ENCODE assay signal across 19 cellular contexts in the genomic region with DNA sequence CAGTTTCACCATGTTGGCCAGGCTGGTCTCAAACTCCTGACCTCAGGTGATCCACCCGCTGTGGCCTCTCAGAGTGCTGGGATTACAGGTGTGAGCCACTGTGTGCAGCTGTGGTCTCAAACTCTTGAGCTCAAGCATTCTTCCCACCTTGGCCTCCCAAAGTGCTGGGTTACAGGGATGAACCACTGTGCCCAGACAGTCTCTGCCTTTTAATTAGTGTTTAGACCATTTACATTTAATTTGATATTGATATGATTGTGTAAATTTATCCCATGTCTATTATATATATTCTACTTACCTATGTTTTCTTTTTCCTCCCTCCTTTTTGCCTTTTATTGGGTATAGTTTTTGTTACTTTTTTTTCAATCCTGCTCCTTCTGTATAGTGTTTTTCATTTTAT. TPM values are rescaled to one million over a fixed set of nuclear protein-coding genes. Genes with fewer than 3 reads are reported as not detected.
DNase-seq lines count a peak whose midpoint lies in the region; ATAC-seq, FAIRE-seq and TF ChIP-seq lines count a peak whose summit lies in the region.
"Had no signal": no experiment of that assay in that cellular context is flagged by ENCODE, and none has a peak within 500 bp of the region (broad histone marks: within the 10 kb centered on the region; RNA-seq: fewer than 3 reads in every experiment).

No MANE protein-coding gene starts in this region.

- no peak overlapping the region for H2AFZ ChIP-seq in HepG2 (ENCODE audit: low read length)
- H2AFZ ChIP-seq in hepatocyte: no peak overlapping the region

- CTCF ChIA-PET in HepG2 (lab: Yijun Ruan, JAX; ENCODE audit: low intra/inter-chr PET ratio, low total read pairs) (no interaction called here), activated B cell treated with CpG ODN at 0.5 μM for 24 hours (lab: Charles Lee) (interaction anchor here (2.4 kb wide), 1 partner anchor 29 kb away, joined by 10 read pairs; the partner anchor contains the start of genes MRPS12 and SARS2)

- no peak for TF ChIP-seq RAD21 in HepG2 (CRISPR knock-in tag; IDR thresholded peaks at IDR 0.05)

- peaks cover 39% of the 10 kb centered on the region for H3K4me1 Mint-ChIP-seq in activated B cell treated with CpG ODN at 0.5 μM for 24 hours

- POLR2A ChIA-PET in HepG2 (lab: Yijun Ruan, JAX): interaction anchor here (2.2 to 2.5 kb wide), 2 partner anchors 50 to 70 kb away, joined by 16 to 21 read pairs; partner anchors contain the start of gene ECH1
- POLR2A ChIA-PET in activated B cell treated with CpG ODN at 0.5 μM for 24 hours (lab: Charles Lee): interaction anchor here (1.1 to 2.4 kb wide), 2 partner anchors 24 to 499 kb away, joined by 4 to 20 read pairs; partner anchors contain the start of genes FAM98C and RINL

- no peak overlapping the region for H3K9ac ChIP-seq in HepG2 (ENCODE audit: insufficient read depth, low read depth, low read length)

- no peaks in the 10 kb centered on the region for H3K9me2 ChIP-seq in hepatocyte (replicated peaks; ENCODE audit: insufficient read depth)

- peak overlapping the region; percentile 29 for H3K4me3 Mint-ChIP-seq in activated B cell treated with CpG ODN at 0.5 μM for 24 hours

- DNase-seq in HepG2 (ENCODE audit: low spot score): no peak
- DNase-seq in right lobe of liver: no peak
- DNase-seq in activated B cell treated with CpG ODN at 0.5 μM for 24 hours: no peak
- no peak for DNase-seq in hepatocyte (ENCODE audit: low spot score)
- DNase-seq in KBM-7: no peak
- no peak for DNase-seq in brain microvascular endothelial cell
- no peak for DNase-seq in NCI-H524 treated with DMSO at 0.1 percent for 48 hours (lab: John Stamatoyannopoulos, UW)
- DNase-seq: body of pancreas; DMS53; left lung; NCI-H187; NCI-H524; stimulated activated CD4-positive, alpha-beta T cell treated with anti-CD3 and anti-CD28 coated beads, Interleukin-2, amount 100 ng/mL, for 48 hours; stimulated activated CD8-positive, alpha-beta memory T cell treated with anti-CD3 and anti-CD28 coated beads, Interleukin-4, amount 100 ng/mL, for 48 hours; upper lobe of right lung had no signal

- TF ChIP-seq POLR2A in HepG2 (IDR thresholded peaks at IDR 0.05; ENCODE audit: insufficient read depth in 1 of 2, low read depth in 2 of 2, low read length in 2 of 2): no peak
- no peak for TF ChIP-seq POLR2A in right lobe of liver (IDR thresholded peaks at IDR 0.05)

- 100% methylated on average over 1 of the region's 1 CpG for WGBS in HepG2 (ENCODE audit: low lambda C conversion rate)
- WGBS in right lobe of liver (ENCODE audit: insufficient coverage, low coverage, low lambda C conversion rate, missing lambda C conversion rate): no CpG with 5 or more reads among the region's 1 CpG
- WGBS in hepatocyte (ENCODE audit: low lambda C conversion rate, missing lambda C conversion rate): 93% methylated on average over 1 of the region's 1 CpG

- ATAC-seq in HepG2 (no peak), right lobe of liver (no peak), activated B cell treated with CpG ODN at 0.5 μM for 24 hours (ENCODE audit: low read depth) (no peak), HG03442 (IDR thresholded peaks at IDR 0.05; ENCODE audit: unreplicated experiment) (no peak)
- ATAC-seq: body of pancreas, left lung, right cardiac atrium, SK-N-SH treated with all-trans-retinoic acid at 6 μM for 48 hours, upper lobe of right lung had no signal

- peaks cover 1% of the 10 kb centered on the region for H3K79me2 ChIP-seq in HepG2 (ENCODE audit: insufficient read depth, low read length)
- H3K79me2 ChIP-seq in hepatocyte: peaks cover 49% of the 10 kb centered on the region

- H3K36me3 ChIP-seq in HepG2 (replicated peaks in 1 of 2; ENCODE audit: control insufficient read depth in 1 of 2, insufficient read depth in 2 of 2, low read length in 2 of 2) (peaks cover 4 to 12% of the 10 kb centered on the region in 2 experiments; a peak in 3 of 5 replicates), right lobe of liver (peaks cover 0 to 10% (median 2%) of the 10 kb centered on the region in 4 donors), hepatocyte (replicated peaks; ENCODE audit: insufficient read depth, low read depth) (no peaks in the 10 kb centered on the region), brain microvascular endothelial cell (replicated peaks) (peaks cover 14% of the 10 kb centered on the region)

- H3K9me3 Mint-ChIP-seq in activated B cell treated with CpG ODN at 0.5 μM for 24 hours: no peaks in the 10 kb centered on the region

- peak overlapping the region; percentile 79; the same call in 1 of the 2 replicates for H3K4me2 ChIP-seq in HepG2 (ENCODE audit: low read depth, low read length)
- H3K4me2 ChIP-seq in hepatocyte: peak overlapping the region; percentile 81

- H3K27me3 ChIP-seq in HepG2 (ENCODE audit: control insufficient read depth in 1 of 2, insufficient read depth in 2 of 2, low read length in 2 of 2) (no peaks in the 10 kb centered on the region; a peak in 1 of 5 replicates), right lobe of liver (no peaks in the 10 kb centered on the region), hepatocyte (no peaks in the 10 kb centered on the region), brain microvascular endothelial cell (replicated peaks) (no peaks in the 10 kb centered on the region)
- H3K27me3 ChIP-seq: body of pancreas, left lung, upper lobe of right lung had no signal

- no peak overlapping the region for H3K27ac Mint-ChIP-seq in activated B cell treated with CpG ODN at 0.5 μM for 24 hours

- intact Hi-C loops in HepG2 (cut with micrococcal nuclease; ENCODE audit: unreplicated experiment): no loop called here
- intact Hi-C loops in right lobe of liver (cut with DNase I): no loop called here
- intact Hi-C loops in activated B cell treated with CpG ODN at 0.5 μM for 24 hours (cut with micrococcal nuclease): no loop called here

- H3K27ac ChIP-seq in HepG2 (ENCODE audit: extremely low read length, insufficient read depth, low read length) (no peak overlapping the region), right lobe of liver (peak overlapping the region in 1 of 3 donors; percentile 98), hepatocyte (peak overlapping the region; percentile 95), brain microvascular endothelial cell (no peak overlapping the region)
- H3K27ac ChIP-seq: body of pancreas had no signal

- BruUV-seq in HepG2 (replicated peaks; lab: Mats Ljungman, UMichigan): no TSS peak

- FAIRE-seq in HepG2 (lab: Jason Lieb, UNC): no peak

- TF ChIP-seq EP300 in HepG2 (IDR thresholded peaks at IDR 0.05; ENCODE audit: low read depth in 2 of 2, low read length in 2 of 2) (no peak), HepG2 (CRISPR knock-in tag; IDR thresholded peaks at IDR 0.05; ENCODE audit: borderline replicate concordance) (no peak)

- in situ Hi-C loops in HepG2 (cut with HindIII; ENCODE audit: extremely low pct_ligation_motif_present, low pct_unique_long_range_greater_than_20kb): loop anchor here (25.0 kb wide), 1 partner anchor 164 kb away; the partner anchor contains the start of gene CAPN12
- in situ Hi-C loops in KBM-7 (cut with MboI; ENCODE audit: low pct_unique_long_range_greater_than_20kb, low sequenced_read_pairs): no loop called here
- in situ Hi-C loops in brain microvascular endothelial cell (cut with HindIII; ENCODE audit: low pct_ligation_motif_present, low sequenced_read_pairs): no loop called here

- no peaks in the 10 kb centered on the region for H3K9me3 ChIP-seq in HepG2 (ENCODE audit: low read length)
- no peaks in the 10 kb centered on the region for H3K9me3 ChIP-seq in right lobe of liver
- no peaks in the 10 kb centered on the region for H3K9me3 ChIP-seq in hepatocyte (ENCODE audit: low read depth)
- H3K9me3 ChIP-seq: body of pancreas, left lung, upper lobe of right lung had no signal

- TF ChIP-seq CTCF in HepG2 (CRISPR knock-in tag; IDR thresholded peaks at IDR 0.05) (no peak), right lobe of liver (IDR thresholded peaks at IDR 0.05) (no peak), activated B cell treated with CpG ODN at 0.5 μM for 24 hours (IDR thresholded peaks at IDR 0.05) (no peak), hepatocyte (IDR thresholded peaks at IDR 0.05; ENCODE audit: poor library complexity) (no peak), brain microvascular endothelial cell (IDR thresholded peaks at IDR 0.05; ENCODE audit: low read depth, low read length, missing control alignments) (no peak)

- H3K27me3 Mint-ChIP-seq in activated B cell treated with CpG ODN at 0.5 μM for 24 hours: no peaks in the 10 kb centered on the region

- H3K4me3 ChIP-seq in HepG2 (replicated peaks in 1 of 3; ENCODE audit: insufficient read depth in 1 of 3, low read depth in 2 of 3, low read length in 3 of 3) (no peak overlapping the region), right lobe of liver (no peak overlapping the region), hepatocyte (no peak overlapping the region), brain microvascular endothelial cell (ENCODE audit: low read depth, low read length) (no peak overlapping the region)
- H3K4me3 ChIP-seq: body of pancreas had no signal

- H4K20me1 ChIP-seq in HepG2 (ENCODE audit: insufficient read depth, low read length): no peaks in the 10 kb centered on the region
- no peaks in the 10 kb centered on the region for H4K20me1 ChIP-seq in hepatocyte (ENCODE audit: insufficient read depth, poor library complexity, severe bottlenecking)

- H3K4me1 ChIP-seq in HepG2 (ENCODE audit: insufficient read depth, low read length): peaks cover 37% of the 10 kb centered on the region
- H3K4me1 ChIP-seq in right lobe of liver: peaks cover 0 to 31% (median 10%) of the 10 kb centered on the region in 4 donors
- peaks cover 11% of the 10 kb centered on the region for H3K4me1 ChIP-seq in hepatocyte (ENCODE audit: insufficient read depth)

- H3K36me3 Mint-ChIP-seq in activated B cell treated with CpG ODN at 0.5 μM for 24 hours (ENCODE audit: low read depth): peaks cover 41% of the 10 kb centered on the region

RNA-seq across cellular contexts. Expression of gene NFKBIB, which starts 1.9 kb away (rescaled TPM):
- 13.8 and 14.9 TPM in 2 replicates for total RNA-seq in HepG2 (2016; rRNA removed; fragmentation: Illumina TruSeq; extraction: Trizol)
- total RNA-seq in HepG2 (2016; cell fraction: cytosol; rRNA removed; fragmentation: Illumina TruSeq; extraction: Trizol; ENCODE audit: low read depth): 3.8 and 4.6 TPM in 2 replicates
- 14.4 and 14.7 TPM in 2 replicates for total RNA-seq in HepG2 (2016; cell fraction: insoluble cytoplasmic fraction; rRNA removed; fragmentation: Illumina TruSeq; extraction: Trizol)
- 8.1 and 8.2 TPM in 2 replicates for total RNA-seq in HepG2 (2016; cell fraction: membrane; rRNA removed; fragmentation: Illumina TruSeq; extraction: Trizol)
- 6.0 and 6.9 TPM in 2 replicates for total RNA-seq in HepG2 (2016; cell fraction: nucleus; rRNA removed; fragmentation: Illumina TruSeq; extraction: Trizol)
- 8.6 and 11.5 TPM in 2 replicates for polyA plus RNA-seq in HepG2 (2011; rRNA removed)
- 9.7 and 14.5 TPM in 2 replicates for polyA plus RNA-seq in HepG2 (2011; cell fraction: cytosol; rRNA removed)
- polyA plus RNA-seq in HepG2 (2011; cell fraction: nucleus; rRNA removed): 8.5 and 9.1 TPM in 2 replicates
- 7.8 and 10.7 TPM in 2 replicates for polyA plus RNA-seq in HepG2 (2012)
- polyA plus RNA-seq in HepG2 (2016; cell fraction: cytosol; fragmentation: Illumina TruSeq; extraction: Trizol; ENCODE audit: low read depth): 6.7 and 8.7 TPM in 2 replicates
- 19.6 and 21.5 TPM in 2 replicates for polyA plus RNA-seq in HepG2 (2016; cell fraction: insoluble cytoplasmic fraction; fragmentation: Illumina TruSeq; extraction: Trizol; ENCODE audit: low read depth)
- 9.9 and 11.1 TPM in 2 replicates for polyA plus RNA-seq in HepG2 (2016; cell fraction: membrane; fragmentation: Illumina TruSeq; extraction: Trizol; ENCODE audit: low read depth)
- polyA plus RNA-seq in HepG2 (2016; cell fraction: nucleus; fragmentation: Illumina TruSeq; extraction: Trizol; ENCODE audit: insufficient read depth, low read depth): 13.5 and 16.3 TPM in 2 replicates
- polyA minus RNA-seq in HepG2 (2011; rRNA and poly(A)+ RNA removed; ENCODE audit: low replicate concordance): 5.6 and 6.0 TPM in 2 replicates
- 2.2 and 6.5 TPM in 2 replicates for polyA minus RNA-seq in HepG2 (2011; cell fraction: cytosol; rRNA and poly(A)+ RNA removed)
- polyA minus RNA-seq in HepG2 (2011; cell fraction: nucleus; rRNA and poly(A)+ RNA removed): 1.2 and 1.9 TPM in 2 replicates
- total RNA-seq in right lobe of liver: 10 to 100 TPM; 13.2 to 27.9 (median 16.5) TPM
- 45.5 and 49.5 TPM in 2 replicates for total RNA-seq in activated B cell treated with CpG ODN at 0.5 μM for 24 hours
- total RNA-seq in hepatocyte: 20.8 and 24.1 TPM in 2 replicates
- 29.6 and 30.1 TPM in 2 replicates for polyA plus RNA-seq in hepatocyte

RNA-seq across cellular contexts. Expression of gene SIRT2, which starts 2.3 kb away (rescaled TPM):
- total RNA-seq in HepG2 (2016; rRNA removed; fragmentation: Illumina TruSeq; extraction: Trizol) (20.3 and 22.3 TPM in 2 replicates), right lobe of liver (10 to 100 TPM; 28.6 to 62.0 (median 32.5) TPM), activated B cell treated with CpG ODN at 0.5 μM for 24 hours (28.4 and 32.7 TPM in 2 replicates), hepatocyte (52.1 and 61.9 TPM in 2 replicates)
- total RNA-seq in HepG2 (2016; cell fraction: cytosol; rRNA removed; fragmentation: Illumina TruSeq; extraction: Trizol; ENCODE audit: low read depth): 14.3 and 15.2 TPM in 2 replicates
- 18.1 and 20.6 TPM in 2 replicates for total RNA-seq in HepG2 (2016; cell fraction: insoluble cytoplasmic fraction; rRNA removed; fragmentation: Illumina TruSeq; extraction: Trizol)
- total RNA-seq in HepG2 (2016; cell fraction: membrane; rRNA removed; fragmentation: Illumina TruSeq; extraction: Trizol): 24.1 and 28.8 TPM in 2 replicates
- total RNA-seq in HepG2 (2016; cell fraction: nucleus; rRNA removed; fragmentation: Illumina TruSeq; extraction: Trizol): 10.5 and 13.7 TPM in 2 replicates
- polyA plus RNA-seq in HepG2 (2011; rRNA removed) (26.1 and 32.6 TPM in 2 replicates), hepatocyte (75.9 and 78.7 TPM in 2 replicates)
- polyA plus RNA-seq in HepG2 (2011; cell fraction: cytosol; rRNA removed): 20.9 and 26.0 TPM in 2 replicates
- 54.3 and 54.9 TPM in 2 replicates for polyA plus RNA-seq in HepG2 (2011; cell fraction: nucleus; rRNA removed)
- polyA plus RNA-seq in HepG2 (2012): 17.1 and 18.5 TPM in 2 replicates
- polyA plus RNA-seq in HepG2 (2016; cell fraction: cytosol; fragmentation: Illumina TruSeq; extraction: Trizol; ENCODE audit: low read depth): 19.1 and 22.5 TPM in 2 replicates
- 21.0 and 27.0 TPM in 2 replicates for polyA plus RNA-seq in HepG2 (2016; cell fraction: insoluble cytoplasmic fraction; fragmentation: Illumina TruSeq; extraction: Trizol; ENCODE audit: low read depth)
- 29.2 and 29.4 TPM in 2 replicates for polyA plus RNA-seq in HepG2 (2016; cell fraction: membrane; fragmentation: Illumina TruSeq; extraction: Trizol; ENCODE audit: low read depth)
- 29.4 and 29.5 TPM in 2 replicates for polyA plus RNA-seq in HepG2 (2016; cell fraction: nucleus; fragmentation: Illumina TruSeq; extraction: Trizol; ENCODE audit: insufficient read depth, low read depth)
- 15.5 and 28.6 TPM in 2 replicates for polyA minus RNA-seq in HepG2 (2011; rRNA and poly(A)+ RNA removed; ENCODE audit: low replicate concordance)
- polyA minus RNA-seq in HepG2 (2011; cell fraction: cytosol; rRNA and poly(A)+ RNA removed): 12.0 and 12.7 TPM in 2 replicates
- 10.3 and 11.2 TPM in 2 replicates for polyA minus RNA-seq in HepG2 (2011; cell fraction: nucleus; rRNA and poly(A)+ RNA removed)

RNA-seq across cellular contexts. Expression of gene CCER2, which starts 10.3 kb away (rescaled TPM):
- total RNA-seq in HepG2 (2016; rRNA removed; fragmentation: Illumina TruSeq; extraction: Trizol): not detected in 2 replicates
- total RNA-seq in HepG2 (2016; cell fraction: cytosol; rRNA removed; fragmentation: Illumina TruSeq; extraction: Trizol; ENCODE audit: low read depth): not detected in 2 replicates
- total RNA-seq in HepG2 (2016; cell fraction: insoluble cytoplasmic fraction; rRNA removed; fragmentation: Illumina TruSeq; extraction: Trizol): not detected in 2 replicates
- 0.17 TPM in 1 of 2 replicates, not detected in the other for total RNA-seq in HepG2 (2016; cell fraction: membrane; rRNA removed; fragmentation: Illumina TruSeq; extraction: Trizol)
- total RNA-seq in HepG2 (2016; cell fraction: nucleus; rRNA removed; fragmentation: Illumina TruSeq; extraction: Trizol): not detected in 2 replicates
- 0.08 and 0.24 TPM in 2 replicates for polyA plus RNA-seq in HepG2 (2011; rRNA removed)
- 0.09 TPM in 1 of 2 replicates, not detected in the other for polyA plus RNA-seq in HepG2 (2011; cell fraction: cytosol; rRNA removed)
- 1.6 and 2.0 TPM in 2 replicates for polyA plus RNA-seq in HepG2 (2011; cell fraction: nucleus; rRNA removed)
- 0.15 and 0.33 TPM in 2 replicates for polyA plus RNA-seq in HepG2 (2012)
- not detected in 2 replicates for polyA plus RNA-seq in HepG2 (2016; cell fraction: cytosol; fragmentation: Illumina TruSeq; extraction: Trizol; ENCODE audit: low read depth)
- not detected in 2 replicates for polyA plus RNA-seq in HepG2 (2016; cell fraction: insoluble cytoplasmic fraction; fragmentation: Illumina TruSeq; extraction: Trizol; ENCODE audit: low read depth)
- polyA plus RNA-seq in HepG2 (2016; cell fraction: membrane; fragmentation: Illumina TruSeq; extraction: Trizol; ENCODE audit: low read depth): not detected in 2 replicates
- 0.48 and 0.77 TPM in 2 replicates for polyA plus RNA-seq in HepG2 (2016; cell fraction: nucleus; fragmentation: Illumina TruSeq; extraction: Trizol; ENCODE audit: insufficient read depth, low read depth)
- 0.26 and 0.52 TPM in 2 replicates for polyA minus RNA-seq in HepG2 (2011; rRNA and poly(A)+ RNA removed; ENCODE audit: low replicate concordance)
- not detected in 2 replicates for polyA minus RNA-seq in HepG2 (2011; cell fraction: cytosol; rRNA and poly(A)+ RNA removed)
- polyA minus RNA-seq in HepG2 (2011; cell fraction: nucleus; rRNA and poly(A)+ RNA removed): not detected in 2 replicates
- total RNA-seq in right lobe of liver: under 1 TPM in 4 of 6 experiments, not detected in 2; 0.20 to 0.55 (median 0.37) TPM
- total RNA-seq in activated B cell treated with CpG ODN at 0.5 μM for 24 hours: 1.2 and 1.7 TPM in 2 replicates
- total RNA-seq in hepatocyte: not detected in 2 replicates
- polyA plus RNA-seq in hepatocyte: 0.74 and 1.1 TPM in 2 replicates
- total RNA-seq: body of pancreas, left lung, M059J had no signal

RNA-seq across cellular contexts. Expression of gene RINL, which starts 23.6 kb away (rescaled TPM):
- total RNA-seq in HepG2 (2016; rRNA removed; fragmentation: Illumina TruSeq; extraction: Trizol): 10.3 and 11.4 TPM in 2 replicates
- 4.4 and 4.8 TPM in 2 replicates for total RNA-seq in HepG2 (2016; cell fraction: cytosol; rRNA removed; fragmentation: Illumina TruSeq; extraction: Trizol; ENCODE audit: low read depth)
- 11.9 and 12.4 TPM in 2 replicates for total RNA-seq in HepG2 (2016; cell fraction: insoluble cytoplasmic fraction; rRNA removed; fragmentation: Illumina TruSeq; extraction: Trizol)
- total RNA-seq in HepG2 (2016; cell fraction: membrane; rRNA removed; fragmentation: Illumina TruSeq; extraction: Trizol): 8.3 and 11.2 TPM in 2 replicates
- total RNA-seq in HepG2 (2016; cell fraction: nucleus; rRNA removed; fragmentation: Illumina TruSeq; extraction: Trizol): 5.0 and 8.7 TPM in 2 replicates
- 18.0 and 18.5 TPM in 2 replicates for polyA plus RNA-seq in HepG2 (2011; rRNA removed)
- polyA plus RNA-seq in HepG2 (2011; cell fraction: cytosol; rRNA removed): 13.8 and 14.5 TPM in 2 replicates
- 23.0 and 23.9 TPM in 2 replicates for polyA plus RNA-seq in HepG2 (2011; cell fraction: nucleus; rRNA removed)
- polyA plus RNA-seq in HepG2 (2012): 8.6 and 10.2 TPM in 2 replicates
- polyA plus RNA-seq in HepG2 (2016; cell fraction: cytosol; fragmentation: Illumina TruSeq; extraction: Trizol; ENCODE audit: low read depth): 2.4 and 2.6 TPM in 2 replicates
- polyA plus RNA-seq in HepG2 (2016; cell fraction: insoluble cytoplasmic fraction; fragmentation: Illumina TruSeq; extraction: Trizol; ENCODE audit: low read depth): 9.1 and 12.2 TPM in 2 replicates
- polyA plus RNA-seq in HepG2 (2016; cell fraction: membrane; fragmentation: Illumina TruSeq; extraction: Trizol; ENCODE audit: low read depth): 5.3 and 6.5 TPM in 2 replicates
- polyA plus RNA-seq in HepG2 (2016; cell fraction: nucleus; fragmentation: Illumina TruSeq; extraction: Trizol; ENCODE audit: insufficient read depth, low read depth): 12.7 and 15.7 TPM in 2 replicates
- 3.7 and 14.6 TPM in 2 replicates for polyA minus RNA-seq in HepG2 (2011; rRNA and poly(A)+ RNA removed; ENCODE audit: low replicate concordance)
- 5.7 and 7.2 TPM in 2 replicates for polyA minus RNA-seq in HepG2 (2011; cell fraction: cytosol; rRNA and poly(A)+ RNA removed)
- polyA minus RNA-seq in HepG2 (2011; cell fraction: nucleus; rRNA and poly(A)+ RNA removed): 9.9 and 10.7 TPM in 2 replicates
- 10 to 100 TPM in 2 of 6 experiments, 1 to 10 TPM in 4; 3.3 to 13.8 (median 5.5) TPM for total RNA-seq in right lobe of liver
- 53.5 and 65.0 TPM in 2 replicates for total RNA-seq in activated B cell treated with CpG ODN at 0.5 μM for 24 hours
- 3.9 and 5.6 TPM in 2 replicates for total RNA-seq in hepatocyte
- polyA plus RNA-seq in hepatocyte: 4.6 and 7.7 TPM in 2 replicates

RNA-seq across cellular contexts. Expression of gene SARS2, which starts 28.9 kb away (rescaled TPM):
- 30.1 and 48.6 TPM in 2 replicates for total RNA-seq in HepG2 (2016; rRNA removed; fragmentation: Illumina TruSeq; extraction: Trizol)
- total RNA-seq in HepG2 (2016; cell fraction: cytosol; rRNA removed; fragmentation: Illumina TruSeq; extraction: Trizol; ENCODE audit: low read depth): 17.3 and 23.4 TPM in 2 replicates
- 25.7 and 50.3 TPM in 2 replicates for total RNA-seq in HepG2 (2016; cell fraction: insoluble cytoplasmic fraction; rRNA removed; fragmentation: Illumina TruSeq; extraction: Trizol)
- total RNA-seq in HepG2 (2016; cell fraction: membrane; rRNA removed; fragmentation: Illumina TruSeq; extraction: Trizol): 19.8 TPM in 2 replicates
- 43.2 and 49.1 TPM in 2 replicates for total RNA-seq in HepG2 (2016; cell fraction: nucleus; rRNA removed; fragmentation: Illumina TruSeq; extraction: Trizol)
- polyA plus RNA-seq in HepG2 (2011; rRNA removed): 40.0 and 41.5 TPM in 2 replicates
- 14.5 and 33.6 TPM in 2 replicates for polyA plus RNA-seq in HepG2 (2011; cell fraction: cytosol; rRNA removed)
- 222 and 300 TPM in 2 replicates for polyA plus RNA-seq in HepG2 (2011; cell fraction: nucleus; rRNA removed)
- polyA plus RNA-seq in HepG2 (2012): 22.4 and 26.7 TPM in 2 replicates
- polyA plus RNA-seq in HepG2 (2016; cell fraction: cytosol; fragmentation: Illumina TruSeq; extraction: Trizol; ENCODE audit: low read depth): 11.3 and 13.5 TPM in 2 replicates
- polyA plus RNA-seq in HepG2 (2016; cell fraction: insoluble cytoplasmic fraction; fragmentation: Illumina TruSeq; extraction: Trizol; ENCODE audit: low read depth): 26.8 and 33.0 TPM in 2 replicates
- 16.0 and 17.2 TPM in 2 replicates for polyA plus RNA-seq in HepG2 (2016; cell fraction: membrane; fragmentation: Illumina TruSeq; extraction: Trizol; ENCODE audit: low read depth)
- polyA plus RNA-seq in HepG2 (2016; cell fraction: nucleus; fragmentation: Illumina TruSeq; extraction: Trizol; ENCODE audit: insufficient read depth, low read depth): 104 and 118 TPM in 2 replicates
- 42.2 and 59.1 TPM in 2 replicates for polyA minus RNA-seq in HepG2 (2011; rRNA and poly(A)+ RNA removed; ENCODE audit: low replicate concordance)
- 14.7 and 27.3 TPM in 2 replicates for polyA minus RNA-seq in HepG2 (2011; cell fraction: cytosol; rRNA and poly(A)+ RNA removed)
- 31.5 and 33.4 TPM in 2 replicates for polyA minus RNA-seq in HepG2 (2011; cell fraction: nucleus; rRNA and poly(A)+ RNA removed)
- total RNA-seq in right lobe of liver: 10 to 100 TPM; 10.6 to 26.5 (median 18.7) TPM
- total RNA-seq in activated B cell treated with CpG ODN at 0.5 μM for 24 hours: 46.4 and 50.9 TPM in 2 replicates
- total RNA-seq in hepatocyte: 24.2 and 27.3 TPM in 2 replicates
- 47.7 and 67.6 TPM in 2 replicates for polyA plus RNA-seq in hepatocyte
